9 cellular contexts compared by ENCODE assay signal in genomic region chr20:63911171-63911570, GRCh38. TPM values are rescaled to one million over a fixed set of nuclear protein-coding genes. Genes with fewer than 3 reads are reported as not detected.
DNase-seq lines count a peak whose midpoint lies in the region; ATAC-seq and TF ChIP-seq lines count a peak whose summit lies in the region.
"Had no signal": no experiment of that assay in that cellular context is flagged by ENCODE, and none has a peak within 500 bp of the region (broad histone marks: within the 10 kb centered on the region; RNA-seq: fewer than 3 reads in every experiment).

No MANE protein-coding gene starts in this region.

- in situ Hi-C loops in GM13977 (cut with MboI; ENCODE audit: low pct_unique_long_range_greater_than_20kb, low sequenced_read_pairs, unreplicated experiment): no loop called here

- peak overlapping the region; percentile 74 for H3K27ac ChIP-seq in PC-3 (ENCODE audit: low read length)
- H3K27ac ChIP-seq in psoas muscle: peak overlapping the region; percentile 59

- no peaks in the 10 kb centered on the region for H3K9me2 ChIP-seq in PC-3 (replicated peaks; ENCODE audit: low read length)

- H3K36me3 ChIP-seq in H7 (replicated peaks; ENCODE audit: control insufficient read depth, insufficient read depth, low read length) (no peaks in the 10 kb centered on the region), PC-3 (ENCODE audit: low read depth, low read length) (peaks cover 5% of the 10 kb centered on the region; the same call in 1 of the 2 replicates), psoas muscle (ENCODE audit: insufficient read depth in 1 of 2, low read depth in 1 of 2) (peaks cover 0 to 2% of the 10 kb centered on the region in 2 donors)

- H3K9me3 ChIP-seq in PC-3 (ENCODE audit: low read length): no peaks in the 10 kb centered on the region
- H3K9me3 ChIP-seq in psoas muscle: no peaks in the 10 kb centered on the region

- peaks cover 7% of the 10 kb centered on the region for H3F3A ChIP-seq in PC-3 (ENCODE audit: low read length, unreplicated experiment)

- intact Hi-C loops in PC-3 (cut with micrococcal nuclease): loop anchor here (1.0 to 2.0 kb wide), 3 partner anchors 14 to 62 kb away; partner anchors contain the start of gene UCKL1
- intact Hi-C loops in psoas muscle (cut with DNase I): no loop called here

- CTCF ChIA-PET in PC-3 (lab: Charles Lee): interaction anchor here (0.6 to 1.2 kb wide), 4 partner anchors 63 to 688 kb away, joined by 3 to 7 read pairs (median 4); no protein-coding TSS in a partner anchor

- H2AFZ ChIP-seq in PC-3 (ENCODE audit: low read length): peak overlapping the region; percentile 8; the same call in 1 of the 2 replicates

- BruUV-seq in PC-3 (replicated peaks; lab: Mats Ljungman, UMichigan): no TSS peak

- peak; percentile 96 for ATAC-seq in PC-3
- ATAC-seq in psoas muscle: peak; percentile 72 to 85 (median 76)

- H3K9ac ChIP-seq in PC-3 (ENCODE audit: low read length): peak overlapping the region; percentile 30

- TF ChIP-seq CTCF in PC-3 (conservative IDR thresholded peaks at IDR 0.05; ENCODE audit: low read depth, low read length): no peak
- no peak for TF ChIP-seq CTCF in psoas muscle (IDR thresholded peaks at IDR 0.05)
- TF ChIP-seq CTCF in GM13977 (IDR thresholded peaks at IDR 0.05; ENCODE audit: extremely low read depth, insufficient read depth, missing control alignments): no peak

- H3K4me1 ChIP-seq in PC-3 (ENCODE audit: insufficient read depth, low read length) (peaks cover 28% of the 10 kb centered on the region), psoas muscle (no peaks in the 10 kb centered on the region)

- peaks cover 93% of the 10 kb centered on the region for H3K79me2 ChIP-seq in PC-3 (ENCODE audit: low read length)

- peak overlapping the region; percentile 80 for H3K4me2 ChIP-seq in PC-3 (ENCODE audit: low read length)

- peaks cover 19% of the 10 kb centered on the region; the same call in 1 of the 2 replicates for H4K20me1 ChIP-seq in PC-3 (ENCODE audit: low read length)

- H3K27me3 ChIP-seq in H7 (ENCODE audit: control insufficient read depth, insufficient read depth, low read length) (no peaks in the 10 kb centered on the region), PC-3 (ENCODE audit: low read length) (no peaks in the 10 kb centered on the region), psoas muscle (ENCODE audit: insufficient read depth in 3 of 3, low read length in 2 of 3) (no peaks in the 10 kb centered on the region)

- peak; percentile 55 for DNase-seq in H7
- DNase-seq in PC-3: peak; percentile 92
- peak; percentile 21 for DNase-seq in fibroblast of gingiva (ENCODE audit: low read depth)
- DNase-seq in psoas muscle: peak in 1 of 2 donors; percentile 38
- no peak for DNase-seq in DMS79 treated with DMSO at 0.1 percent for 48 hours (lab: John Stamatoyannopoulos, UW)
- no peak for DNase-seq in NAMALWA (ENCODE audit: low spot score)
- no peak for DNase-seq in GM13977 (ENCODE audit: low spot score)
- DNase-seq: naive B cell had no signal

- H3K4me3 ChIP-seq in H7 (ENCODE audit: insufficient read depth, low read depth, low read length) (no peak overlapping the region), PC-3 (ENCODE audit: low read length) (peak overlapping the region; percentile 41), psoas muscle (no peak overlapping the region)

- WGBS in psoas muscle, 3 donors: 23 to 42% (median 28%) methylated on average over 11 of the region's 11 CpGs

- POLR2A ChIA-PET in PC-3 (lab: Charles Lee; ENCODE audit: unreplicated experiment): interaction anchor here (0.6 to 1.4 kb wide), 3 partner anchors 29 to 46 kb away, joined by 3 to 12 read pairs (median 5); partner anchors contain the start of genes TPD52L2 and UCKL1

RNA-seq across cellular contexts. Expression of gene DNAJC5, which starts 16.2 kb away (rescaled TPM):
- 29.2 and 30.8 TPM in 2 replicates for total RNA-seq in H7 (2014; rRNA removed; shearing (Covaris generic))
- 73.7 and 80.1 TPM in 2 replicates for total RNA-seq in PC-3 (2014; rRNA removed)
- total RNA-seq in psoas muscle: 10 to 100 TPM; 20.4 to 27.3 (median 23.3) TPM
- polyA plus RNA-seq in psoas muscle: 10 to 100 TPM; 13.1 to 33.6 (median 19.7) TPM

RNA-seq across cellular contexts. Expression of gene UCKL1, which starts 45.0 kb away (rescaled TPM):
- total RNA-seq in H7 (2014; rRNA removed; shearing (Covaris generic)): 21.8 and 26.6 TPM in 2 replicates
- total RNA-seq in PC-3 (2014; rRNA removed) (37.2 and 47.4 TPM in 2 replicates), psoas muscle (10 to 100 TPM; 23.2 to 37.0 (median 35.5) TPM)
- 10 to 100 TPM; 22.9 to 42.4 (median 40.5) TPM for polyA plus RNA-seq in psoas muscle

RNA-seq across cellular contexts. Expression of gene TPD52L2, which starts 46.1 kb away (rescaled TPM):
- 76.0 and 79.3 TPM in 2 replicates for total RNA-seq in H7 (2014; rRNA removed; shearing (Covaris generic))
- total RNA-seq in PC-3 (2014; rRNA removed): 147 and 167 TPM in 2 replicates
- total RNA-seq in psoas muscle: 10 to 100 TPM; 40.7 to 56.0 (median 55.1) TPM
- polyA plus RNA-seq in psoas muscle: 100 to 1,000 TPM in 1 of 3 donors, 10 to 100 TPM in 2; 46.7 to 152 (median 89.7) TPM

RNA-seq across cellular contexts. Expression of gene ABHD16B, which starts 49.9 kb away (rescaled TPM):
- not detected in 2 replicates for total RNA-seq in H7 (2014; rRNA removed; shearing (Covaris generic))
- total RNA-seq in PC-3 (2014; rRNA removed): not detected in 2 replicates
- not detected for total RNA-seq in psoas muscle
- polyA plus RNA-seq in psoas muscle: 1 to 10 TPM in 1 of 3 donors, under 1 TPM in 2; 0.04 to 3.2 (median 0.34) TPM
- total RNA-seq: T-helper 1 cell treated with Interleukin-12 subunit alpha and Interleukin-12 subunit beta and Interleukin-4 antibody, amounts not matched to agents 30 ng/mL and 1 ng/mL, for 36 hours had no signal

RNA-seq across cellular contexts. Expression of gene ZNF512B, which starts 58.6 kb away (rescaled TPM):
- total RNA-seq in H7 (2014; rRNA removed; shearing (Covaris generic)): 13.3 and 15.5 TPM in 2 replicates
- total RNA-seq in PC-3 (2014; rRNA removed): 18.0 and 24.1 TPM in 2 replicates
- 10 to 100 TPM in 3 of 4 donors, 1 to 10 TPM in 1; 10.0 to 14.4 (median 12.4) TPM for total RNA-seq in psoas muscle
- polyA plus RNA-seq in psoas muscle: 1 to 10 TPM; 3.3 to 9.1 (median 5.6) TPM

Comparison
In these comparisons a context has a peak if more than half of its experiments do, and no peak if none do; other contexts are left out.
1. DNase-seq: peak in H7 (single experiment), PC-3 (single experiment) and fibroblast of gingiva (single experiment); none in DMS79 treated with DMSO at 0.1 percent for 48 hours (single experiment), NAMALWA (single experiment) and GM13977 (single experiment).